In genomic region chr10:82668266-82668665, GRCh38 we compare ENCODE assay signal across 21 cellular contexts.
DNase-seq lines count a peak whose midpoint lies in the region; ATAC-seq and TF ChIP-seq lines count a peak whose summit lies in the region.
"Had no signal": no experiment of that assay in that cellular context is flagged by ENCODE, and none has a peak within 500 bp of the region (broad histone marks: within the 10 kb centered on the region; RNA-seq: fewer than 3 reads in every experiment).

No MANE protein-coding gene starts in this region.

- peaks cover 10% of the 10 kb centered on the region for H3K9me3 ChIP-seq in A673 (ENCODE audit: low read depth, low read length, poor library complexity, severe bottlenecking)
- H3K9me3 ChIP-seq in OCI-LY1 (ENCODE audit: low read length), result no peaks in the 10 kb centered on the region
- H3K9me3 ChIP-seq: esophagus muscularis mucosa, sigmoid colon had no signal

- no peaks in the 10 kb centered on the region for H3K79me2 ChIP-seq in OCI-LY1 (ENCODE audit: insufficient read depth, low read length)

- no peak overlapping the region for H3K4me3 Mint-ChIP-seq in brain
- H3K4me3 Mint-ChIP-seq: activated CD4-positive, alpha-beta memory T cell treated with anti-CD3 and anti-CD28 coated beads, Interleukin-2, amount 10 ng/mL, durations not matched to agents 7 days and 5 days; GM23338 had no signal

- H3K9me3 Mint-ChIP-seq in brain, result no peaks in the 10 kb centered on the region
- H3K9me3 Mint-ChIP-seq: GM23338 had no signal

- no peak for ATAC-seq in HG03097 (IDR thresholded peaks at IDR 0.05; ENCODE audit: low FRiP score, unreplicated experiment)
- no peak for ATAC-seq in GM19324 (IDR thresholded peaks at IDR 0.05; ENCODE audit: low FRiP score, unreplicated experiment)
- ATAC-seq in GM19455 (IDR thresholded peaks at IDR 0.05; ENCODE audit: unreplicated experiment), result no peak
- ATAC-seq: GM23338, left lobe of liver had no signal

- intact Hi-C loops in A673 (cut with micrococcal nuclease; ENCODE audit: unreplicated experiment), result no loop called here

- peak; percentile 12 for DNase-seq in A673 (ENCODE audit: low spot score)
- peak; percentile 13 for DNase-seq in foreskin melanocyte
- DNase-seq in midbrain (lab: John Stamatoyannopoulos, UW), result no peak
- DNase-seq: activated CD4-positive, alpha-beta memory T cell treated with anti-CD3 and anti-CD28 coated beads, Interleukin-2, amount 10 ng/mL, durations not matched to agents 7 days and 5 days; activated T-cell treated with anti-CD3 and anti-CD28 coated beads for 4 hours; amniotic stem cell; effector memory CD4-positive, alpha-beta T cell; EL; head of caudate nucleus; NCI-H2107; NCI-H510A; sigmoid colon had no signal

- CTCF ChIA-PET in A673 (lab: Charles Lee), result no interaction called here

- H3K4me1 ChIP-seq in A673 (ENCODE audit: insufficient read depth, low read length, poor library complexity, severe bottlenecking), result no peaks in the 10 kb centered on the region
- H3K4me1 ChIP-seq in OCI-LY1 (ENCODE audit: insufficient read depth, low read length, severe bottlenecking), result peaks cover 44% of the 10 kb centered on the region

- no peak for TF ChIP-seq CTCF in A673 (conservative IDR thresholded peaks at IDR 0.05; ENCODE audit: low read depth, low read length)
- no peak for TF ChIP-seq CTCF in OCI-LY1 (IDR thresholded peaks at IDR 0.05; ENCODE audit: low read length)
- no peak for TF ChIP-seq CTCF in brain (conservative IDR thresholded peaks at IDR 0.05)

- H3K9me2 ChIP-seq in OCI-LY1 (ENCODE audit: low read depth, low read length), result no peaks in the 10 kb centered on the region

- H3K4me1 Mint-ChIP-seq in brain, result peaks cover 16% of the 10 kb centered on the region
- H3K4me1 Mint-ChIP-seq: activated CD4-positive, alpha-beta memory T cell treated with anti-CD3 and anti-CD28 coated beads, Interleukin-2, amount 10 ng/mL, durations not matched to agents 7 days and 5 days; GM23338 had no signal

- no peak overlapping the region for H3K27ac ChIP-seq in A673 (ENCODE audit: low read depth, low read length, poor library complexity, severe bottlenecking)
- peak overlapping the region; percentile 76 for H3K27ac ChIP-seq in OCI-LY1 (ENCODE audit: low read depth, low read length, poor library complexity, severe bottlenecking)
- H3K27ac ChIP-seq: C4-2B, esophagus muscularis mucosa, sigmoid colon had no signal

- peak overlapping the region in 4 of 5 experiments; percentile 6 to 68 (median 48) for H3K27ac Mint-ChIP-seq in brain
- H3K27ac Mint-ChIP-seq: activated CD4-positive, alpha-beta memory T cell treated with anti-CD3 and anti-CD28 coated beads, Interleukin-2, amount 10 ng/mL, durations not matched to agents 7 days and 5 days; GM23338 had no signal

- H3K27me3 Mint-ChIP-seq in brain, result peaks cover 2% of the 10 kb centered on the region
- H3K27me3 Mint-ChIP-seq: activated CD4-positive, alpha-beta memory T cell treated with anti-CD3 and anti-CD28 coated beads, Interleukin-2, amount 10 ng/mL, durations not matched to agents 7 days and 5 days had no signal

- H4K20me1 ChIP-seq in OCI-LY1 (ENCODE audit: insufficient read depth, low read length), result no peaks in the 10 kb centered on the region

- H2AFZ ChIP-seq in OCI-LY1 (ENCODE audit: low read length), result no peak overlapping the region
- H2AFZ ChIP-seq: GM23338 had no signal

- no peaks in the 10 kb centered on the region for H3K27me3 ChIP-seq in A673 (replicated peaks; ENCODE audit: insufficient read depth, low read depth, low read length, poor library complexity)
- no peaks in the 10 kb centered on the region for H3K27me3 ChIP-seq in OCI-LY1 (ENCODE audit: insufficient read depth, low read length)
- H3K27me3 ChIP-seq: esophagus muscularis mucosa, sigmoid colon had no signal

- POLR2A ChIA-PET in A673 (lab: Charles Lee; ENCODE audit: low non-redundant PET), result no interaction called here

- H3K4me2 ChIP-seq in OCI-LY1 (ENCODE audit: low read length), result no peak overlapping the region; the same call in 1 of the 2 replicates
- H3K4me2 ChIP-seq: GM23338 had no signal

- H3K36me3 Mint-ChIP-seq in brain, result no peaks in the 10 kb centered on the region

- no TSS peak for BruUV-seq in A673 (replicated peaks; lab: Mats Ljungman, UMichigan)

- H3K36me3 ChIP-seq in A673 (ENCODE audit: insufficient read depth, low read length, poor library complexity, severe bottlenecking) (no peaks in the 10 kb centered on the region), OCI-LY1 (ENCODE audit: insufficient read depth, low read length) (peaks cover 63% of the 10 kb centered on the region)
- H3K36me3 ChIP-seq: esophagus muscularis mucosa, sigmoid colon had no signal

- no peak overlapping the region for H3K4me3 ChIP-seq in A673 (ENCODE audit: low read depth, low read length, poor library complexity, severe bottlenecking)
- H3K4me3 ChIP-seq in OCI-LY1 (ENCODE audit: low read depth, low read length, poor library complexity, severe bottlenecking), result no peak overlapping the region
- H3K4me3 ChIP-seq: esophagus muscularis mucosa, GM23338, sigmoid colon had no signal

- H3K9ac ChIP-seq in OCI-LY1 (ENCODE audit: low read length), result no peak overlapping the region

- H3F3A ChIP-seq in OCI-LY1 (ENCODE audit: insufficient read depth, low read length), result 0 out of 2 replicates have a peak, but pooled peaks cover 3% of the 10 kb centered on the region
